18 cellular contexts compared by ENCODE assay signal in genomic region chr1:222912730-222913129, GRCh38.
DNase-seq lines count a peak whose midpoint lies in the region; ATAC-seq, FAIRE-seq and TF ChIP-seq lines count a peak whose summit lies in the region.
"Had no signal": no experiment of that assay in that cellular context is flagged by ENCODE, and none has a peak within 500 bp of the region (broad histone marks: within the 10 kb centered on the region; RNA-seq: fewer than 3 reads in every experiment).

No MANE protein-coding gene starts in this region.

- H3K9me3 ChIP-seq in astrocyte (ENCODE audit: insufficient read depth, low read depth, low read length), result peaks cover 2% of the 10 kb centered on the region

- H4K20me1 ChIP-seq in astrocyte (ENCODE audit: insufficient read depth, low read length), result no peaks in the 10 kb centered on the region

- no peak for TF ChIP-seq CTCF in HFFc6 (IDR thresholded peaks at IDR 0.05)
- TF ChIP-seq CTCF in astrocyte (IDR thresholded peaks at IDR 0.05; ENCODE audit: insufficient read depth, low read depth, low read length), result no peak
- no peak for TF ChIP-seq CTCF in fibroblast of pulmonary artery (IDR thresholded peaks at IDR 0.05; ENCODE audit: low read length, missing control alignments)
- no peak for TF ChIP-seq CTCF in omental fat pad (IDR thresholded peaks at IDR 0.05)

- H3K27ac ChIP-seq in astrocyte (ENCODE audit: low read depth, low read length), result peak overlapping the region; percentile 37

- H3K79me2 ChIP-seq in astrocyte (ENCODE audit: insufficient read depth, low read length), result no peaks in the 10 kb centered on the region

- H3K4me3 ChIP-seq in astrocyte (ENCODE audit: insufficient read depth, low read depth, low read length) (no peak overlapping the region), fibroblast of pulmonary artery (replicated peaks; ENCODE audit: low read depth, low read length) (no peak overlapping the region)

- H2AFZ ChIP-seq in astrocyte (ENCODE audit: low read depth, low read length), result no peak overlapping the region

- H3K36me3 Mint-ChIP-seq in HFFc6 (ENCODE audit: low read depth), result peaks cover 13% of the 10 kb centered on the region
- H3K36me3 Mint-ChIP-seq in astrocyte (ENCODE audit: low read depth, unreplicated experiment), result peaks cover 4% of the 10 kb centered on the region

- peak overlapping the region; percentile 21 for H3K4me2 ChIP-seq in astrocyte (ENCODE audit: low read length)

- peak overlapping the region; percentile 29 for H3K9ac ChIP-seq in astrocyte (ENCODE audit: low read length)

- no peaks in the 10 kb centered on the region for H3K36me3 ChIP-seq in astrocyte (ENCODE audit: insufficient read depth, low read length)

- DNase-seq in HFFc6, result no peak
- peak; percentile 82 for DNase-seq in astrocyte (ENCODE audit: low read depth)
- DNase-seq in fibroblast of pulmonary artery (ENCODE audit: low read depth), result peak; percentile 49
- no peak for DNase-seq in omental fat pad (ENCODE audit: low spot score)
- DNase-seq in activated CD4-positive, alpha-beta T cell treated with anti-CD3 and anti-CD28 coated beads for 4 hours, result no peak
- DNase-seq in activated T-cell treated with anti-CD3 and anti-CD28 coated beads for 4 hours, result no peak
- no peak for DNase-seq in activated CD4-positive, alpha-beta T cell treated with anti-CD3 and anti-CD28 coated beads, Interleukin-2, amount 50 U/mL, for 4 hours
- DNase-seq: CD4-positive, alpha-beta T cell; DMS79 treated with DMSO at 0.1 percent for 48 hours; GF-D8; H7; NCI-H1417; NCI-H2029 treated with DMSO at 0.1 percent for 48 hours; NCI-H526; RPMI8226 had no signal

- peak; percentile 40 for ATAC-seq in omental fat pad (ENCODE audit: low FRiP score)
- no peak for ATAC-seq in HG02852 (IDR thresholded peaks at IDR 0.05; ENCODE audit: unreplicated experiment)

- no peaks in the 10 kb centered on the region for H3K27me3 ChIP-seq in astrocyte (ENCODE audit: insufficient read depth, low read length)

- H3K9me3 Mint-ChIP-seq in HFFc6 (peaks cover 11% of the 10 kb centered on the region), astrocyte (ENCODE audit: unreplicated experiment) (peaks cover 2% of the 10 kb centered on the region)

- H3K27me3 Mint-ChIP-seq in HFFc6 (ENCODE audit: insufficient read depth) (peaks cover 1% of the 10 kb centered on the region; the same call in 1 of the 2 replicates), astrocyte (ENCODE audit: low read depth, unreplicated experiment) (no peaks in the 10 kb centered on the region)
- H3K27me3 Mint-ChIP-seq: B cell; CD4-positive, alpha-beta T cell; IgD-negative memory B cell had no signal

- H3K4me1 Mint-ChIP-seq in HFFc6 (ENCODE audit: low read depth) (peaks cover 59% of the 10 kb centered on the region), astrocyte (ENCODE audit: low read depth, unreplicated experiment) (peaks cover 33% of the 10 kb centered on the region)
- H3K4me1 Mint-ChIP-seq: B cell, IgD-negative memory B cell had no signal

- H3K27ac Mint-ChIP-seq in HFFc6 (peak overlapping the region; percentile 68), astrocyte (ENCODE audit: unreplicated experiment) (no peak overlapping the region)
- H3K27ac Mint-ChIP-seq: B cell; CD4-positive, alpha-beta T cell had no signal

- H3K4me3 Mint-ChIP-seq in HFFc6, result 0 out of 2 replicates have a peak overlapping the region, but pooled peaks have one; percentile 2
- H3K4me3 Mint-ChIP-seq in astrocyte (ENCODE audit: unreplicated experiment), result no peak overlapping the region
- H3K4me3 Mint-ChIP-seq: B cell; CD4-positive, alpha-beta T cell; IgD-negative memory B cell had no signal

- peaks cover 26% of the 10 kb centered on the region for H3K4me1 ChIP-seq in astrocyte (ENCODE audit: insufficient read depth, low read length)

- no peak for FAIRE-seq in astrocyte (lab: Jason Lieb, UNC)

Comparison
In these comparisons a context has a peak if more than half of its experiments do, and no peak if none do; other contexts are left out.
1. DNase-seq: peak in astrocyte (single experiment) and fibroblast of pulmonary artery (single experiment); none in HFFc6 (single experiment), omental fat pad (single experiment), activated CD4-positive, alpha-beta T cell treated with anti-CD3 and anti-CD28 coated beads for 4 hours (0 of 2), activated T-cell treated with anti-CD3 and anti-CD28 coated beads for 4 hours (single experiment) and activated CD4-positive, alpha-beta T cell treated with anti-CD3 and anti-CD28 coated beads, Interleukin-2, amount 50 U/mL, for 4 hours (0 of 2).